Comparison of ENCODE assay signal across 24 cellular contexts in genomic region chr2:19848029-19848750, GRCh38.
"Had no signal": no experiment of that assay in that cellular context is flagged by ENCODE, and none has a peak within 500 bp of the region (broad histone marks: within the 10 kb centered on the region; RNA-seq: fewer than 3 reads in every experiment).

No MANE protein-coding gene starts in this region.

- H3K9me3 Mint-ChIP-seq: effector memory CD8-positive, alpha-beta T cell; nephron progenitor cell; stimulated activated naive CD8-positive, alpha-beta T cell treated with anti-CD3 and anti-CD28 coated beads, Interleukin-15, amount 100 ng/mL, for 72 hours had no signal

- H3K36me3 ChIP-seq: colonic mucosa, left lung, ovary, right lobe of liver, suprapubic skin, transverse colon had no signal

- H3K27me3 ChIP-seq: colonic mucosa, left lung, ovary, right lobe of liver, suprapubic skin, transverse colon had no signal

- H3K4me3 ChIP-seq: colonic mucosa, left lung, ovary, psoas muscle, right lobe of liver, suprapubic skin, transverse colon had no signal

- DNase-seq: dermis blood vessel endothelial cell; effector memory CD8-positive, alpha-beta T cell; erythroblast; left cardiac atrium; left lung; mammary epithelial cell; mesendoderm; naive thymus-derived CD8-positive, alpha-beta T cell; nephron progenitor cell; nucleus accumbens; ovary; posterior cingulate gyrus; psoas muscle; right lobe of liver; small intestine; stimulated activated CD4-positive, alpha-beta T cell treated with anti-CD3 and anti-CD28 coated beads, Interleukin-15, amount 100 ng/mL, for 24 hours; stimulated activated CD4-positive, alpha-beta T cell treated with anti-CD3 and anti-CD28 coated beads, Interleukin-4, amount 100 ng/mL, for 1 hour; stimulated activated CD8-positive, alpha-beta memory T cell treated with anti-CD3 and anti-CD28 coated beads, Interleukin-4, amount 100 ng/mL, for 48 hours; stimulated activated naive CD4-positive, alpha-beta T cell; stimulated activated naive CD8-positive, alpha-beta T cell treated with anti-CD3 and anti-CD28 coated beads, Interleukin-15, amount 100 ng/mL, for 72 hours; transverse colon had no signal

- H3K4me1 Mint-ChIP-seq: central memory CD8-positive, alpha-beta T cell; nephron progenitor cell; stimulated activated naive CD8-positive, alpha-beta T cell treated with anti-CD3 and anti-CD28 coated beads, Interleukin-15, amount 100 ng/mL, for 72 hours had no signal

- H3K36me3 Mint-ChIP-seq: naive thymus-derived CD8-positive, alpha-beta T cell had no signal

- ATAC-seq: effector memory CD8-positive, alpha-beta T cell; left cardiac atrium; left lung; naive thymus-derived CD8-positive, alpha-beta T cell; psoas muscle; right lobe of liver; stimulated activated naive CD8-positive, alpha-beta T cell treated with anti-CD3 and anti-CD28 coated beads, Interleukin-15, amount 100 ng/mL, for 72 hours had no signal

- H3K4me3 Mint-ChIP-seq: central memory CD8-positive, alpha-beta T cell; effector memory CD8-positive, alpha-beta T cell; naive thymus-derived CD8-positive, alpha-beta T cell; nephron progenitor cell; stimulated activated naive CD8-positive, alpha-beta T cell treated with anti-CD3 and anti-CD28 coated beads, Interleukin-15, amount 100 ng/mL, for 72 hours had no signal

- H3K4me1 ChIP-seq: colonic mucosa, left lung, psoas muscle, right lobe of liver, suprapubic skin, transverse colon had no signal

- H3K27ac ChIP-seq: colonic mucosa, left lung, ovary, psoas muscle, right lobe of liver, suprapubic skin, transverse colon had no signal

- H3K27ac Mint-ChIP-seq: effector memory CD8-positive, alpha-beta T cell; naive thymus-derived CD8-positive, alpha-beta T cell; nephron progenitor cell; stimulated activated naive CD8-positive, alpha-beta T cell treated with anti-CD3 and anti-CD28 coated beads, Interleukin-15, amount 100 ng/mL, for 72 hours had no signal

- H3K9me3 ChIP-seq: colonic mucosa, left lung, ovary, psoas muscle, right lobe of liver, suprapubic skin, transverse colon had no signal
